In the genomic region with DNA sequence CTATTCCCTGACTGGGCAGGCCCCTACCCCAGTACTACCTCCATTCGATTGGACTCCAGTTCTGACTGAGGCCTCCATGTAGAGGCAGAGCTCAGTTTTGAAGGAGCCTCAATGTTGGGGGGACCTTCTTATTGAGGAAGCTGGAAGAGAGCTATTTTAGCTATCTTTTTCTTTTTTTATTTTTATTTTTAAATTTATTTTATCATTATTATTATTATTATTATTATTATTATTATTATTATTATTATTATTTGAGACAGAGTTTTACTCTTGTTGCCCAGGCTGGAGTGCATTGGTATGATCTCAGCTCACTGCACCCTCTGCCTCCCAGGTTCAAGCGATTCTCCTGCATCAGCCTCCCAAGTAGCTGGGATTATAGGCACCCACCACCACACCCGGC, we compare ENCODE assay signal across 7 cellular contexts. TPM values are rescaled to one million over a fixed set of nuclear protein-coding genes. Genes with fewer than 3 reads are reported as not detected.
"Had no signal": no experiment of that assay in that cellular context is flagged by ENCODE, and none has a peak within 500 bp of the region (broad histone marks: within the 10 kb centered on the region; RNA-seq: fewer than 3 reads in every experiment).

No MANE protein-coding gene starts in this region.

RNA-seq across cellular contexts. Expression of a gene that starts 55.2 kb away (rescaled TPM):
- total RNA-seq: GM23248, GM23338, H1, H4, H7, H9, HFFc6 had no signal
- polyA plus RNA-seq: GM23248, GM23338 had no signal
